In genomic region chr2:7003895-7004294, GRCh38 we compare ENCODE assay signal across 24 cellular contexts.
"Had no signal": no experiment of that assay in that cellular context is flagged by ENCODE, and none has a peak within 500 bp of the region (broad histone marks: within the 10 kb centered on the region; RNA-seq: fewer than 3 reads in every experiment).

No MANE protein-coding gene starts in this region.

- DNase-seq: activated CD4-positive, alpha-beta T cell treated with anti-CD3 and anti-CD28 coated beads, Interleukin-2, amount 10 ng/mL, durations not matched to agents 24 days and 14 days; activated CD4-positive, alpha-beta T cell treated with anti-CD3 and anti-CD28 coated beads, Interleukin-2, amount 50 U/mL, for 4 hours; activated CD8-positive, alpha-beta T cell treated with anti-CD3 and anti-CD28 coated beads, Interleukin-2, amount 10 ng/mL, durations not matched to agents 7 days and 5 days; activated gamma-delta T cell treated with Interleukin-2 at 50 U/mL for 16 hours; activated naive CD4-positive, alpha-beta T cell treated with anti-CD3 and anti-CD28 coated beads for 36 hours; activated T-cell treated with anti-CD3 and anti-CD28 coated beads, Interleukin-2, amount 50 U/mL, for 24 hours; adrenal gland; body of pancreas; NCI-H1092 treated with DMSO at 0.1 percent for 48 hours; NCI-H1417; NCI-H146; NCI-H187 treated with DMSO at 0.1 percent for 48 hours; NCI-H2081; NCI-H345; NCI-H524 treated with DMSO at 0.1 percent for 48 hours; SHP77; SJCRH30; T1000 had no signal

- H3K27me3 Mint-ChIP-seq: activated CD4-positive, alpha-beta T cell treated with anti-CD3 and anti-CD28 coated beads, Interleukin-2, amount 10 ng/mL, durations not matched to agents 24 days and 14 days; activated T-cell treated with anti-CD3 and anti-CD28 coated beads, Interleukin-2, amount 50 U/mL, for 24 hours had no signal

- H3K36me3 ChIP-seq: breast epithelium, SJCRH30 had no signal

- H3K27ac ChIP-seq: body of pancreas, breast epithelium, SJCRH30, SK-N-MC had no signal

- H3K27me3 ChIP-seq: adrenal gland, body of pancreas, breast epithelium, SJCRH30 had no signal

- H3K9me3 ChIP-seq: adrenal gland, body of pancreas, breast epithelium, SJCRH30 had no signal

- FAIRE-seq: astrocyte, TTC549 had no signal

- H3K4me3 ChIP-seq: adrenal gland, body of pancreas, breast epithelium, SJCRH30, SK-N-MC had no signal

- ATAC-seq: activated CD8-positive, alpha-beta T cell treated with anti-CD3 and anti-CD28 coated beads, Interleukin-2, amount 10 ng/mL, durations not matched to agents 7 days and 5 days; activated naive CD4-positive, alpha-beta T cell treated with anti-CD3 and anti-CD28 coated beads, Interleukin-2, amount 50 U/mL, for 72 hours; body of pancreas; Panc1 had no signal

- H3K4me3 Mint-ChIP-seq: activated CD4-positive, alpha-beta T cell treated with anti-CD3 and anti-CD28 coated beads, Interleukin-2, amount 10 ng/mL, durations not matched to agents 24 days and 14 days; activated CD8-positive, alpha-beta T cell treated with anti-CD3 and anti-CD28 coated beads, Interleukin-2, amount 10 ng/mL, durations not matched to agents 7 days and 5 days; activated naive CD4-positive, alpha-beta T cell treated with anti-CD3 and anti-CD28 coated beads for 36 hours; activated T-cell treated with anti-CD3 and anti-CD28 coated beads, Interleukin-2, amount 50 U/mL, for 24 hours had no signal

- H3K9me3 Mint-ChIP-seq: activated CD4-positive, alpha-beta T cell treated with anti-CD3 and anti-CD28 coated beads, Interleukin-2, amount 10 ng/mL, durations not matched to agents 24 days and 14 days; activated naive CD4-positive, alpha-beta T cell treated with anti-CD3 and anti-CD28 coated beads for 36 hours; activated naive CD4-positive, alpha-beta T cell treated with anti-CD3 and anti-CD28 coated beads, Interleukin-2, amount 50 U/mL, for 72 hours; activated T-cell treated with anti-CD3 and anti-CD28 coated beads, Interleukin-2, amount 50 U/mL, for 24 hours had no signal

- H3K27ac Mint-ChIP-seq: activated CD4-positive, alpha-beta T cell treated with anti-CD3 and anti-CD28 coated beads, Interleukin-2, amount 10 ng/mL, durations not matched to agents 24 days and 14 days; activated CD8-positive, alpha-beta T cell treated with anti-CD3 and anti-CD28 coated beads, Interleukin-2, amount 10 ng/mL, durations not matched to agents 7 days and 5 days; activated naive CD4-positive, alpha-beta T cell treated with anti-CD3 and anti-CD28 coated beads for 36 hours had no signal
